In genomic region chr4:120007171-120007894, GRCh38 we compare ENCODE assay signal across 12 cellular contexts. TPM values are rescaled to one million over a fixed set of nuclear protein-coding genes. Genes with fewer than 3 reads are reported as not detected.
DNase-seq lines count a peak whose midpoint lies in the region; ATAC-seq and TF ChIP-seq lines count a peak whose summit lies in the region.
"Had no signal": no experiment of that assay in that cellular context is flagged by ENCODE, and none has a peak within 500 bp of the region (broad histone marks: within the 10 kb centered on the region; RNA-seq: fewer than 3 reads in every experiment).

No MANE protein-coding gene starts in this region.

- peaks cover 2% of the 10 kb centered on the region for H3F3A ChIP-seq in smooth muscle cell (ENCODE audit: low read depth)

- H2AFZ ChIP-seq in smooth muscle cell (ENCODE audit: low read depth), result no peak overlapping the region

- no peaks in the 10 kb centered on the region for H3K9me3 Mint-ChIP-seq in activated naive CD4-positive, alpha-beta T cell treated with anti-CD3 and anti-CD28 coated beads, Interleukin-2, amount 50 U/mL, for 72 hours
- H3K9me3 Mint-ChIP-seq in activated naive CD4-positive, alpha-beta T cell treated with anti-CD3 and anti-CD28 coated beads, Interleukin-2, amount 10 ng/mL, durations not matched to agents 7 days and 5 days, result no peaks in the 10 kb centered on the region
- peaks cover 8% of the 10 kb centered on the region for H3K9me3 Mint-ChIP-seq in type B pancreatic cell
- H3K9me3 Mint-ChIP-seq: stimulated activated naive CD8-positive, alpha-beta T cell treated with anti-CD3 and anti-CD28 coated beads, Interleukin-15, amount 100 ng/mL, for 72 hours had no signal

- H3K4me1 ChIP-seq in suprapubic skin (no peaks in the 10 kb centered on the region), smooth muscle cell (ENCODE audit: low read depth) (no peaks in the 10 kb centered on the region)

- no peaks in the 10 kb centered on the region for H3K79me2 ChIP-seq in smooth muscle cell (ENCODE audit: low read depth)

- no peak overlapping the region for H3K27ac Mint-ChIP-seq in activated naive CD4-positive, alpha-beta T cell treated with anti-CD3 and anti-CD28 coated beads, Interleukin-2, amount 50 U/mL, for 72 hours
- no peak overlapping the region for H3K27ac Mint-ChIP-seq in activated naive CD4-positive, alpha-beta T cell treated with anti-CD3 and anti-CD28 coated beads, Interleukin-2, amount 10 ng/mL, durations not matched to agents 7 days and 5 days
- peak overlapping the region; percentile 35 for H3K27ac Mint-ChIP-seq in type B pancreatic cell
- H3K27ac Mint-ChIP-seq: stimulated activated naive CD8-positive, alpha-beta T cell treated with anti-CD3 and anti-CD28 coated beads, Interleukin-15, amount 100 ng/mL, for 72 hours had no signal

- no peak overlapping the region for H3K4me3 Mint-ChIP-seq in activated naive CD4-positive, alpha-beta T cell treated with anti-CD3 and anti-CD28 coated beads, Interleukin-2, amount 10 ng/mL, durations not matched to agents 7 days and 5 days
- no peak overlapping the region for H3K4me3 Mint-ChIP-seq in type B pancreatic cell
- H3K4me3 Mint-ChIP-seq: stimulated activated naive CD8-positive, alpha-beta T cell treated with anti-CD3 and anti-CD28 coated beads, Interleukin-15, amount 100 ng/mL, for 72 hours had no signal

- H3K9me3 ChIP-seq in suprapubic skin, result no peaks in the 10 kb centered on the region
- no peaks in the 10 kb centered on the region for H3K9me3 ChIP-seq in smooth muscle cell (replicated peaks; ENCODE audit: low read depth)

- H3K27ac ChIP-seq in suprapubic skin (no peak overlapping the region), smooth muscle cell (ENCODE audit: low read depth) (no peak overlapping the region)

- no peak overlapping the region for H3K4me3 ChIP-seq in fibroblast of pulmonary artery (replicated peaks; ENCODE audit: low read depth, low read length)
- no peak overlapping the region for H3K4me3 ChIP-seq in suprapubic skin
- no peak overlapping the region for H3K4me3 ChIP-seq in smooth muscle cell

- no peak for TF ChIP-seq EP300 in suprapubic skin (IDR thresholded peaks at IDR 0.05)

- H4K20me1 ChIP-seq in smooth muscle cell (ENCODE audit: low read depth), result no peaks in the 10 kb centered on the region

- no peak overlapping the region for H3K4me2 ChIP-seq in smooth muscle cell

- H3K27me3 ChIP-seq in suprapubic skin (no peaks in the 10 kb centered on the region), smooth muscle cell (ENCODE audit: low read depth) (peaks cover 14% of the 10 kb centered on the region)

- H3K36me3 ChIP-seq in suprapubic skin (no peaks in the 10 kb centered on the region), smooth muscle cell (ENCODE audit: low read depth) (no peaks in the 10 kb centered on the region)

- no peak for TF ChIP-seq POLR2A in suprapubic skin (IDR thresholded peaks at IDR 0.05)

- CTCF ChIA-PET in activated naive CD4-positive, alpha-beta T cell treated with anti-CD3 and anti-CD28 coated beads, Interleukin-2, amount 10 ng/mL, durations not matched to agents 7 days and 5 days (lab: Charles Lee), result no interaction called here

- no peaks in the 10 kb centered on the region for H3K4me1 Mint-ChIP-seq in activated naive CD4-positive, alpha-beta T cell treated with anti-CD3 and anti-CD28 coated beads, Interleukin-2, amount 10 ng/mL, durations not matched to agents 7 days and 5 days
- peaks cover 9% of the 10 kb centered on the region for H3K4me1 Mint-ChIP-seq in type B pancreatic cell (ENCODE audit: unreplicated experiment)
- H3K4me1 Mint-ChIP-seq: stimulated activated naive CD8-positive, alpha-beta T cell treated with anti-CD3 and anti-CD28 coated beads, Interleukin-15, amount 100 ng/mL, for 72 hours had no signal

- WGBS in suprapubic skin, result 35% methylated on average over 5 of the region's 5 CpGs
- WGBS in smooth muscle cell (ENCODE audit: low lambda C conversion rate), result 53% methylated on average over 5 of the region's 5 CpGs

- ATAC-seq in activated naive CD4-positive, alpha-beta T cell treated with anti-CD3 and anti-CD28 coated beads, Interleukin-2, amount 50 U/mL, for 72 hours, result peak; percentile 28 to 70
- ATAC-seq in HG03135 (IDR thresholded peaks at IDR 0.05; ENCODE audit: unreplicated experiment), result no peak
- ATAC-seq: stimulated activated naive CD8-positive, alpha-beta T cell treated with anti-CD3 and anti-CD28 coated beads, Interleukin-15, amount 100 ng/mL, for 72 hours had no signal

- DNase-seq in activated naive CD4-positive, alpha-beta T cell treated with anti-CD3 and anti-CD28 coated beads, Interleukin-2, amount 50 U/mL, for 72 hours (ENCODE audit: low spot score in 2 of 2), result no peak
- DNase-seq in activated naive CD4-positive, alpha-beta T cell treated with anti-CD3 and anti-CD28 coated beads, Interleukin-2, amount 10 ng/mL, durations not matched to agents 7 days and 5 days, result no peak
- DNase-seq in OCI-M1 (lab: John Stamatoyannopoulos, UW), result peak; percentile 49
- peak; percentile 79 for DNase-seq in fibroblast of pulmonary artery (ENCODE audit: low read depth)
- no peak for DNase-seq in type B pancreatic cell (ENCODE audit: extremely low spot score, unreplicated experiment)
- no peak for DNase-seq in suprapubic skin (ENCODE audit: low spot score in 2 of 2)
- no peak for DNase-seq in smooth muscle cell (lab: John Stamatoyannopoulos, UW; ENCODE audit: unreplicated experiment)
- DNase-seq: ACHN; activated T-cell treated with anti-CD3 and anti-CD28 coated beads, Interleukin-2, amount 50 U/mL, for 48 hours; NCI-H1694 treated with DMSO at 0.1 percent for 48 hours; stimulated activated naive CD8-positive, alpha-beta T cell treated with anti-CD3 and anti-CD28 coated beads, Interleukin-15, amount 100 ng/mL, for 72 hours had no signal

- no peaks in the 10 kb centered on the region for H3K27me3 Mint-ChIP-seq in activated naive CD4-positive, alpha-beta T cell treated with anti-CD3 and anti-CD28 coated beads, Interleukin-2, amount 10 ng/mL, durations not matched to agents 7 days and 5 days
- H3K27me3 Mint-ChIP-seq in type B pancreatic cell, result peaks cover 3% of the 10 kb centered on the region

- TF ChIP-seq CTCF in fibroblast of pulmonary artery (IDR thresholded peaks at IDR 0.05; ENCODE audit: low read length, missing control alignments) (no peak), type B pancreatic cell (conservative IDR thresholded peaks at IDR 0.05) (no peak), suprapubic skin (IDR thresholded peaks at IDR 0.05) (no peak), smooth muscle cell (IDR thresholded peaks at IDR 0.05; ENCODE audit: borderline replicate concordance, insufficient read depth, poor library complexity, severe bottlenecking) (no peak)

- no peak overlapping the region for H3K9ac ChIP-seq in smooth muscle cell (ENCODE audit: low read depth)

- H3K36me3 Mint-ChIP-seq in activated naive CD4-positive, alpha-beta T cell treated with anti-CD3 and anti-CD28 coated beads, Interleukin-2, amount 50 U/mL, for 72 hours, result no peaks in the 10 kb centered on the region
- no peaks in the 10 kb centered on the region for H3K36me3 Mint-ChIP-seq in activated naive CD4-positive, alpha-beta T cell treated with anti-CD3 and anti-CD28 coated beads, Interleukin-2, amount 10 ng/mL, durations not matched to agents 7 days and 5 days
- H3K36me3 Mint-ChIP-seq in type B pancreatic cell, result peaks cover 5% of the 10 kb centered on the region

RNA-seq across cellular contexts. Expression of gene MAD2L1, which starts 59.3 kb away (rescaled TPM):
- total RNA-seq in activated naive CD4-positive, alpha-beta T cell treated with anti-CD3 and anti-CD28 coated beads, Interleukin-2, amount 50 U/mL, for 72 hours, result 100 to 1,000 TPM in 1 of 2 donors, 10 to 100 TPM in 1; 79.7 to 103 TPM
- total RNA-seq in type B pancreatic cell (ENCODE audit: low replicate concordance), result 16.0 and 37.4 TPM in 2 replicates
- total RNA-seq in suprapubic skin, result 1 to 10 TPM in 2 of 4 donors, under 1 TPM in 2; 0.68 to 3.0 (median 1.3) TPM
- total RNA-seq in smooth muscle cell, result 11.2 and 19.1 TPM in 2 replicates
- 18.3 and 19.3 TPM in 2 replicates for polyA plus RNA-seq in smooth muscle cell

Comparison
In these comparisons a context has a peak if more than half of its experiments do, and no peak if none do; other contexts are left out.
1. DNase-seq: peak in OCI-M1 (single experiment) and fibroblast of pulmonary artery (single experiment); none in activated naive CD4-positive, alpha-beta T cell treated with anti-CD3 and anti-CD28 coated beads, Interleukin-2, amount 50 U/mL, for 72 hours (0 of 2), activated naive CD4-positive, alpha-beta T cell treated with anti-CD3 and anti-CD28 coated beads, Interleukin-2, amount 10 ng/mL, durations not matched to agents 7 days and 5 days (single experiment), type B pancreatic cell (single experiment), suprapubic skin (0 of 2) and smooth muscle cell (single experiment).